In genomic region chr5:83718195-83718825, GRCh38 we compare ENCODE assay signal across 7 cellular contexts. TPM values are rescaled to one million over a fixed set of nuclear protein-coding genes. Genes with fewer than 3 reads are reported as not detected.
DNase-seq lines count a peak whose midpoint lies in the region; ATAC-seq and TF ChIP-seq lines count a peak whose summit lies in the region.

No MANE protein-coding gene starts in this region.

- WGBS in right cardiac atrium = 4% methylated on average over 6 of the region's 6 CpGs

- intact Hi-C loops in right cardiac atrium (cut with DNase I) = no loop called here

- TF ChIP-seq CTCF in GM10248 (IDR thresholded peaks at IDR 0.05; ENCODE audit: control extremely low read depth, extremely low read depth, low read depth, missing control alignments) = peak; percentile 82

- no peak overlapping the region for H3K4me3 ChIP-seq in right cardiac atrium (ENCODE audit: low read length)

- H3K4me1 ChIP-seq in right cardiac atrium (ENCODE audit: control insufficient read depth, insufficient read depth, low read length) = no peaks in the 10 kb centered on the region

- DNase-seq in GM10248 (ENCODE audit: extremely low spot score) = peak; percentile 55
- DNase-seq in NCI-H510A treated with DMSO at 0.1 percent for 48 hours (lab: John Stamatoyannopoulos, UW) = peak; percentile 87
- DNase-seq in amniotic epithelial cell (ENCODE audit: low read depth) = peak; percentile 80
- peak in 1 of 3 donors; percentile 34 for DNase-seq in right cardiac atrium
- peak; percentile 37 for DNase-seq in smooth muscle cell of the brain vasculature (ENCODE audit: low read depth, low spot score)

- H3K27ac ChIP-seq in right cardiac atrium (ENCODE audit: low read length) = no peak overlapping the region

- no peaks in the 10 kb centered on the region for H3K27me3 ChIP-seq in right cardiac atrium (ENCODE audit: control insufficient read depth, insufficient read depth)

- POLR2A ChIA-PET in GM10248 (lab: Yijun Ruan, JAX) = no interaction called here

- ATAC-seq in GM21528 (IDR thresholded peaks at IDR 0.05; ENCODE audit: low FRiP score, unreplicated experiment) (peak; percentile 73), HG03571 (IDR thresholded peaks at IDR 0.05; ENCODE audit: unreplicated experiment) (peak; percentile 71), right cardiac atrium (peak; percentile 67 to 71)

- no peaks in the 10 kb centered on the region for H3K9me3 ChIP-seq in right cardiac atrium (ENCODE audit: control insufficient read depth, low read length)

- CTCF ChIA-PET in GM10248 (lab: Yijun Ruan, JAX) = interaction anchor here (0.7 to 1.6 kb wide), 10 partner anchors 9 to 209 kb away, joined by 3 to 6 read pairs (median 3); no protein-coding TSS in a partner anchor

RNA-seq across cellular contexts. Expression of gene HAPLN1, which starts 2.3 kb away (rescaled TPM):
- 1 to 10 TPM in 3 of 4 donors, under 1 TPM in 1; 0.29 to 1.9 (median 1.2) TPM for total RNA-seq in right cardiac atrium
- 0.16 TPM for polyA plus RNA-seq in right cardiac atrium
